Comparison of ENCODE assay signal across 8 cellular contexts in genomic region chr11:111937859-111938258, GRCh38. TPM values are rescaled to one million over a fixed set of nuclear protein-coding genes. Genes with fewer than 3 reads are reported as not detected.
DNase-seq lines count a peak whose midpoint lies in the region; ATAC-seq, FAIRE-seq and TF ChIP-seq lines count a peak whose summit lies in the region.

No MANE protein-coding gene starts in this region.

- H3K4me3 ChIP-seq in mesendoderm (ENCODE audit: low read length) (peak overlapping the region; percentile 38), urinary bladder (ENCODE audit: low read depth, low read length) (peak overlapping the region; percentile 81)

- H2BK15ac ChIP-seq in mesendoderm (replicated peaks; ENCODE audit: low read depth), result no peak overlapping the region

- no peak for ATAC-seq in GM21381 (IDR thresholded peaks at IDR 0.05; ENCODE audit: unreplicated experiment)

- no CpG with 5 or more reads among the region's 7 CpGs for WGBS in mesendoderm (ENCODE audit: extremely low coverage, insufficient coverage, low lambda C conversion rate)
- 53% methylated on average over 7 of the region's 7 CpGs for WGBS in urinary bladder

- no peak overlapping the region for H3K23ac ChIP-seq in mesendoderm (ENCODE audit: low read length)

- H2AK5ac ChIP-seq in mesendoderm (ENCODE audit: low read length), result no peak overlapping the region

- H3K79me2 ChIP-seq in mesendoderm (ENCODE audit: control insufficient read depth, insufficient read depth, low read length), result no peaks in the 10 kb centered on the region

- H2BK120ac ChIP-seq in mesendoderm (ENCODE audit: low read depth, low read length), result peak overlapping the region; percentile 8

- H2BK5ac ChIP-seq in mesendoderm (ENCODE audit: low read length), result peak overlapping the region; percentile 11

- H3K56ac ChIP-seq in mesendoderm (ENCODE audit: low read length), result peak overlapping the region; percentile 87

- H3K9ac ChIP-seq in mesendoderm (ENCODE audit: low read length), result peak overlapping the region; percentile 65

- no peaks in the 10 kb centered on the region for H3K9me3 Mint-ChIP-seq in activated naive CD4-positive, alpha-beta T cell treated with anti-CD3 and anti-CD28 coated beads for 36 hours
- no peaks in the 10 kb centered on the region for H3K9me3 Mint-ChIP-seq in brain

- H3K18ac ChIP-seq in mesendoderm (ENCODE audit: low read length), result peak overlapping the region; percentile 21

- H3K27me3 Mint-ChIP-seq in activated naive CD4-positive, alpha-beta T cell treated with anti-CD3 and anti-CD28 coated beads for 36 hours (ENCODE audit: low read depth), result no peaks in the 10 kb centered on the region
- H3K27me3 Mint-ChIP-seq in brain, result no peaks in the 10 kb centered on the region

- H3K4ac ChIP-seq in mesendoderm (ENCODE audit: low read depth, low read length), result no peak overlapping the region

- H3K27ac ChIP-seq in mesendoderm (ENCODE audit: low read depth, low read length) (peak overlapping the region; percentile 69), urinary bladder (ENCODE audit: low read depth) (peak overlapping the region; percentile 76)

- no peak for FAIRE-seq in D721Med (lab: Jason Lieb, UNC)

- peaks cover 9% of the 10 kb centered on the region for H3K4me1 ChIP-seq in mesendoderm (ENCODE audit: control insufficient read depth, low read depth, low read length)
- H3K4me1 ChIP-seq in urinary bladder (ENCODE audit: insufficient read depth), result peaks cover 5% of the 10 kb centered on the region

- intact Hi-C loops in activated naive CD4-positive, alpha-beta T cell treated with anti-CD3 and anti-CD28 coated beads for 36 hours (cut with micrococcal nuclease), result loop anchor here (2.0 to 10.0 kb wide), 5 partner anchors 59 to 1593 kb away; partner anchors contain the start of genes CFAP68, FDXACB1, POU2AF1 and SIK2

- H3K4me1 Mint-ChIP-seq in activated naive CD4-positive, alpha-beta T cell treated with anti-CD3 and anti-CD28 coated beads for 36 hours (ENCODE audit: low read depth), result peaks cover 44% of the 10 kb centered on the region
- H3K4me1 Mint-ChIP-seq in brain, result peaks cover 87% of the 10 kb centered on the region

- CTCF ChIA-PET in activated naive CD4-positive, alpha-beta T cell treated with anti-CD3 and anti-CD28 coated beads for 36 hours (lab: Charles Lee), result interaction anchor here (0.9 to 9.2 kb wide), 5 partner anchors 9 to 238 kb away, joined by 3 to 53 read pairs (median 7); partner anchors contain the start of gene BCO2

- TF ChIP-seq CTCF in brain (conservative IDR thresholded peaks at IDR 0.05) (no peak), D721Med (IDR thresholded peaks at IDR 0.05; ENCODE audit: insufficient read depth, missing control alignments) (no peak)

- H3K36me3 Mint-ChIP-seq in activated naive CD4-positive, alpha-beta T cell treated with anti-CD3 and anti-CD28 coated beads for 36 hours (ENCODE audit: low read depth), result no peaks in the 10 kb centered on the region
- no peaks in the 10 kb centered on the region for H3K36me3 Mint-ChIP-seq in brain

- peak overlapping the region; percentile 47 for H3K4me2 ChIP-seq in mesendoderm (ENCODE audit: low read length)

- H3K27ac Mint-ChIP-seq in activated naive CD4-positive, alpha-beta T cell treated with anti-CD3 and anti-CD28 coated beads for 36 hours, result peak overlapping the region; percentile 84
- peak overlapping the region; percentile 91 to 98 (median 91) for H3K27ac Mint-ChIP-seq in brain

- H4K5ac ChIP-seq in mesendoderm (ENCODE audit: low read length), result no peak overlapping the region

- DNase-seq in activated naive CD4-positive, alpha-beta T cell treated with anti-CD3 and anti-CD28 coated beads for 36 hours, result no peak
- no peak for DNase-seq in activated naive CD4-positive, alpha-beta T cell treated with anti-CD3 and anti-CD28 coated beads, Interleukin-2, amount 50 U/mL, for 16 hours
- DNase-seq in mesendoderm, result peak; percentile 41
- no peak for DNase-seq in D721Med (ENCODE audit: insufficient read length, low spot score)
- DNase-seq in activated CD4-positive, alpha-beta T cell treated with anti-CD3 and anti-CD28 coated beads, Interleukin-2, amount 50 U/mL, for 1 hour, result no peak

- peak overlapping the region; percentile 76 for H3K4me3 Mint-ChIP-seq in activated naive CD4-positive, alpha-beta T cell treated with anti-CD3 and anti-CD28 coated beads for 36 hours
- peak overlapping the region; percentile 83 to 92 (median 84) for H3K4me3 Mint-ChIP-seq in brain

- no peak overlapping the region for H4K8ac ChIP-seq in mesendoderm (ENCODE audit: low read depth, low read length)

- H3K36me3 ChIP-seq in mesendoderm (ENCODE audit: control insufficient read depth, insufficient read depth, low read length) (no peaks in the 10 kb centered on the region), urinary bladder (ENCODE audit: insufficient read depth) (no peaks in the 10 kb centered on the region)

- no peaks in the 10 kb centered on the region for H3K27me3 ChIP-seq in mesendoderm (ENCODE audit: insufficient read depth, low read length, poor library complexity)

- peaks cover 3% of the 10 kb centered on the region for H3K79me1 ChIP-seq in mesendoderm (ENCODE audit: low read length)

RNA-seq across cellular contexts. Expression of gene DIXDC1, which starts 0.7 kb away (rescaled TPM):
- total RNA-seq in activated naive CD4-positive, alpha-beta T cell treated with anti-CD3 and anti-CD28 coated beads for 36 hours, result 1 to 10 TPM; 3.5 to 4.3 TPM
- 13.6 TPM for polyA plus RNA-seq in brain (ENCODE audit: insufficient read depth, low read depth, low replicate concordance)
- polyA plus RNA-seq in mesendoderm (2013, experiment 1 of 2), result 3.7 TPM
- polyA plus RNA-seq in mesendoderm (2013, experiment 2 of 2), result 3.9 TPM
- total RNA-seq in urinary bladder, result 69.4 TPM
- 60.5 TPM for polyA plus RNA-seq in urinary bladder

RNA-seq across cellular contexts. Expression of gene C11orf52, which starts 19.1 kb away (rescaled TPM):
- not detected for total RNA-seq in activated naive CD4-positive, alpha-beta T cell treated with anti-CD3 and anti-CD28 coated beads for 36 hours
- polyA plus RNA-seq in brain (ENCODE audit: insufficient read depth, low read depth, low replicate concordance) (9.1 TPM), urinary bladder (2.4 TPM)
- polyA plus RNA-seq in mesendoderm (2013, experiment 1 of 2), result 1.3 TPM
- polyA plus RNA-seq in mesendoderm (2013, experiment 2 of 2), result 1.5 TPM
- total RNA-seq in urinary bladder, result 2.7 TPM

RNA-seq across cellular contexts. Expression of gene HSPB2, which starts 25.3 kb away (rescaled TPM):
- not detected for total RNA-seq in activated naive CD4-positive, alpha-beta T cell treated with anti-CD3 and anti-CD28 coated beads for 36 hours
- polyA plus RNA-seq in brain (ENCODE audit: insufficient read depth, low read depth, low replicate concordance) (4.3 TPM), urinary bladder (10.6 TPM)
- 0.56 TPM for polyA plus RNA-seq in mesendoderm (2013, experiment 1 of 2)
- polyA plus RNA-seq in mesendoderm (2013, experiment 2 of 2), result 0.53 TPM
- 1.6 TPM for total RNA-seq in urinary bladder

RNA-seq across cellular contexts. Expression of gene CRYAB, which starts 26.3 kb away (rescaled TPM):
- not detected for total RNA-seq in activated naive CD4-positive, alpha-beta T cell treated with anti-CD3 and anti-CD28 coated beads for 36 hours
- 1,548 TPM for polyA plus RNA-seq in brain (ENCODE audit: insufficient read depth, low read depth, low replicate concordance)
- 3.4 TPM for polyA plus RNA-seq in mesendoderm (2013, experiment 1 of 2)
- polyA plus RNA-seq in mesendoderm (2013, experiment 2 of 2), result 4.2 TPM
- 21.3 TPM for total RNA-seq in urinary bladder
- 231 TPM for polyA plus RNA-seq in urinary bladder

RNA-seq across cellular contexts. Expression of gene CFAP68, which starts 58.5 kb away (rescaled TPM):
- 10 to 100 TPM; 31.5 to 33.2 TPM for total RNA-seq in activated naive CD4-positive, alpha-beta T cell treated with anti-CD3 and anti-CD28 coated beads for 36 hours
- 54.4 TPM for polyA plus RNA-seq in brain (ENCODE audit: insufficient read depth, low read depth, low replicate concordance)
- polyA plus RNA-seq in mesendoderm (2013, experiment 1 of 2), result 22.5 TPM
- polyA plus RNA-seq in mesendoderm (2013, experiment 2 of 2), result 24.1 TPM
- 13.1 TPM for total RNA-seq in urinary bladder
- polyA plus RNA-seq in urinary bladder, result 17.9 TPM

Comparison
In these comparisons a context has a peak if more than half of its experiments do, and no peak if none do; other contexts are left out.
1. RNA of gene DIXDC1, which starts 0.7 kb away (total RNA-seq): 69.4 TPM in urinary bladder (single experiment); 3.5 to 4.3 TPM in activated naive CD4-positive, alpha-beta T cell treated with anti-CD3 and anti-CD28 coated beads for 36 hours; every median in the first group is over 10 times any median in the second.